In genomic region chr20:59578602-59579403, GRCh38 we compare ENCODE assay signal across 21 cellular contexts. TPM values are rescaled to one million over a fixed set of nuclear protein-coding genes. Genes with fewer than 3 reads are reported as not detected.
DNase-seq lines count a peak whose midpoint lies in the region; ATAC-seq, FAIRE-seq and TF ChIP-seq lines count a peak whose summit lies in the region.
"Had no signal": no experiment of that assay in that cellular context is flagged by ENCODE, and none has a peak within 500 bp of the region (broad histone marks: within the 10 kb centered on the region; RNA-seq: fewer than 3 reads in every experiment).

No MANE protein-coding gene starts in this region.

- H3K36me3 Mint-ChIP-seq in activated naive CD8-positive, alpha-beta T cell: no peaks in the 10 kb centered on the region
- H3K36me3 Mint-ChIP-seq in activated naive CD8-positive, alpha-beta T cell treated with anti-CD3 and anti-CD28 coated beads, Interleukin-2, amount 50 U/mL, for 24 hours (ENCODE audit: low read depth): no peaks in the 10 kb centered on the region
- no peaks in the 10 kb centered on the region for H3K36me3 Mint-ChIP-seq in type B pancreatic cell
- H3K36me3 Mint-ChIP-seq: CD8-positive, alpha-beta T cell had no signal

- peak overlapping the region; percentile 2 for H3K27ac ChIP-seq in angular gyrus (ENCODE audit: low read depth, low read length)

- no peaks in the 10 kb centered on the region for H3K4me1 Mint-ChIP-seq in activated naive CD8-positive, alpha-beta T cell (ENCODE audit: low read depth)
- no peaks in the 10 kb centered on the region for H3K4me1 Mint-ChIP-seq in activated naive CD8-positive, alpha-beta T cell treated with anti-CD3 and anti-CD28 coated beads, Interleukin-2, amount 50 U/mL, for 24 hours
- H3K4me1 Mint-ChIP-seq in type B pancreatic cell (ENCODE audit: unreplicated experiment): peaks cover 28% of the 10 kb centered on the region

- no peak for TF ChIP-seq CTCF in type B pancreatic cell (conservative IDR thresholded peaks at IDR 0.05)

- TF ChIP-seq POLR2A in H54 (IDR thresholded peaks at IDR 0.05; ENCODE audit: low read depth, low read length): no peak

- H3K27me3 Mint-ChIP-seq in activated naive CD8-positive, alpha-beta T cell: peaks cover 28% of the 10 kb centered on the region
- H3K27me3 Mint-ChIP-seq in activated naive CD8-positive, alpha-beta T cell treated with anti-CD3 and anti-CD28 coated beads, Interleukin-2, amount 50 U/mL, for 24 hours: peaks cover 49% of the 10 kb centered on the region
- H3K27me3 Mint-ChIP-seq in type B pancreatic cell: peaks cover 79% of the 10 kb centered on the region

- peak overlapping the region; percentile 13 for H3K4me3 Mint-ChIP-seq in activated naive CD8-positive, alpha-beta T cell
- no peak overlapping the region for H3K4me3 Mint-ChIP-seq in activated naive CD8-positive, alpha-beta T cell treated with anti-CD3 and anti-CD28 coated beads, Interleukin-2, amount 50 U/mL, for 24 hours
- H3K4me3 Mint-ChIP-seq in type B pancreatic cell: peak overlapping the region; percentile 60
- H3K4me3 Mint-ChIP-seq: CD8-positive, alpha-beta T cell had no signal

- no peaks in the 10 kb centered on the region for H3K9me3 Mint-ChIP-seq in activated naive CD8-positive, alpha-beta T cell (ENCODE audit: low read depth)
- no peaks in the 10 kb centered on the region for H3K9me3 Mint-ChIP-seq in activated naive CD8-positive, alpha-beta T cell treated with anti-CD3 and anti-CD28 coated beads, Interleukin-2, amount 50 U/mL, for 24 hours
- no peaks in the 10 kb centered on the region for H3K9me3 Mint-ChIP-seq in type B pancreatic cell
- H3K9me3 Mint-ChIP-seq: CD8-positive, alpha-beta T cell had no signal

- DNase-seq in activated naive CD8-positive, alpha-beta T cell treated with anti-CD3 and anti-CD28 coated beads, Interleukin-2, amount 50 U/mL, for 24 hours: no peak
- DNase-seq in mesenteric fat pad (ENCODE audit: low spot score) (peak; percentile 65), type B pancreatic cell (ENCODE audit: extremely low spot score, unreplicated experiment) (no peak), H54 (ENCODE audit: insufficient read length, low spot score) (no peak), glomerular visceral epithelial cell (ENCODE audit: extremely low spot score) (no peak)
- DNase-seq: 8988T; CD8-positive, alpha-beta T cell; DMS53; EL; NCI-H1105 treated with DMSO at 0.1 percent for 48 hours; NCI-H1694; NCI-H2227 treated with DMSO at 0.1 percent for 48 hours; NCI-H510A treated with DMSO at 0.1 percent for 48 hours; NCI-H774; OCI-M1; SHP77; SK-N-SH had no signal

- no peak overlapping the region for H3K27ac Mint-ChIP-seq in activated naive CD8-positive, alpha-beta T cell
- H3K27ac Mint-ChIP-seq in activated naive CD8-positive, alpha-beta T cell treated with anti-CD3 and anti-CD28 coated beads, Interleukin-2, amount 50 U/mL, for 24 hours: no peak overlapping the region
- no peak overlapping the region for H3K27ac Mint-ChIP-seq in type B pancreatic cell
- H3K27ac Mint-ChIP-seq: CD8-positive, alpha-beta T cell had no signal

- no peak for FAIRE-seq in H54 (lab: Jason Lieb, UNC)
- FAIRE-seq: GM12891 had no signal

- no peak for ATAC-seq in activated naive CD8-positive, alpha-beta T cell treated with anti-CD3 and anti-CD28 coated beads, Interleukin-2, amount 50 U/mL, for 24 hours
- no peak for ATAC-seq in GM18511 (IDR thresholded peaks at IDR 0.05; ENCODE audit: unreplicated experiment)
- ATAC-seq: CD8-positive, alpha-beta T cell had no signal

RNA-seq across cellular contexts. Expression of gene PHACTR3, which starts 25.5 kb away (rescaled TPM):
- total RNA-seq in mesenteric fat pad: 1.8 TPM
- 0.55 and 2.1 TPM in 2 replicates for total RNA-seq in type B pancreatic cell (ENCODE audit: low replicate concordance)
- total RNA-seq: CD8-positive, alpha-beta T cell had no signal
